ENCODE assay signal across 1 cellular context in genomic region chr19:44051654-44052402, GRCh38.
A peak's percentile ranks its signal among the peaks of the same experiment; 100 is the strongest.
TF ChIP-seq lines count a peak whose summit lies in the region.

Gene ZNF223 (plus strand): TSS chr19:44052036. CDS start chr19:44055177, 3,141 bp downstream.

TF ChIP-seq in HepG2, 621 proteins besides CTCF, POLR2A, EP300 and RAD21 (continued from another document):
- TF ChIP-seq, protein P1, sequence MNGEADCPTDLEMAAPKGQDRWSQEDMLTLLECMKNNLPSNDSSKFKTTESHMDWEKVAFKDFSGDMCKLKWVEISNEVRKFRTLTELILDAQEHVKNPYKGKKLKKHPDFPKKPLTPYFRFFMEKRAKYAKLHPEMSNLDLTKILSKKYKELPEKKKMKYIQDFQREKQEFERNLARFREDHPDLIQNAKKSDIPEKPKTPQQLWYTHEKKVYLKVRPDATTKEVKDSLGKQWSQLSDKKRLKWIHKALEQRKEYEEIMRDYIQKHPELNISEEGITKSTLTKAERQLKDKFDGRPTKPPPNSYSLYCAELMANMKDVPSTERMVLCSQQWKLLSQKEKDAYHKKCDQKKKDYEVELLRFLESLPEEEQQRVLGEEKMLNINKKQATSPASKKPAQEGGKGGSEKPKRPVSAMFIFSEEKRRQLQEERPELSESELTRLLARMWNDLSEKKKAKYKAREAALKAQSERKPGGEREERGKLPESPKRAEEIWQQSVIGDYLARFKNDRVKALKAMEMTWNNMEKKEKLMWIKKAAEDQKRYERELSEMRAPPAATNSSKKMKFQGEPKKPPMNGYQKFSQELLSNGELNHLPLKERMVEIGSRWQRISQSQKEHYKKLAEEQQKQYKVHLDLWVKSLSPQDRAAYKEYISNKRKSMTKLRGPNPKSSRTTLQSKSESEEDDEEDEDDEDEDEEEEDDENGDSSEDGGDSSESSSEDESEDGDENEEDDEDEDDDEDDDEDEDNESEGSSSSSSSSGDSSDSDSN (CRISPR knock-in tag; IDR thresholded peaks at IDR 0.05): no peak; the same call in 1 of the 2 replicates
- TF ChIP-seq ZNF501 (CRISPR knock-in tag; IDR thresholded peaks at IDR 0.05): peak; percentile 88
- TF ChIP-seq ZNF574 (CRISPR knock-in tag; IDR thresholded peaks at IDR 0.05): peak; percentile 95
- TF ChIP-seq ZNF280D (CRISPR knock-in tag; IDR thresholded peaks at IDR 0.05): no peak
- no peak; the same call in 1 of the 2 replicates for TF ChIP-seq ZNF331 (CRISPR knock-in tag; IDR thresholded peaks at IDR 0.05)
- no peak for TF ChIP-seq NR3C1 (CRISPR knock-in tag; IDR thresholded peaks at IDR 0.05)
- TF ChIP-seq ZNF136 (CRISPR knock-in tag; IDR thresholded peaks at IDR 0.05; ENCODE audit: low read depth): no peak
- TF ChIP-seq, protein P2, sequence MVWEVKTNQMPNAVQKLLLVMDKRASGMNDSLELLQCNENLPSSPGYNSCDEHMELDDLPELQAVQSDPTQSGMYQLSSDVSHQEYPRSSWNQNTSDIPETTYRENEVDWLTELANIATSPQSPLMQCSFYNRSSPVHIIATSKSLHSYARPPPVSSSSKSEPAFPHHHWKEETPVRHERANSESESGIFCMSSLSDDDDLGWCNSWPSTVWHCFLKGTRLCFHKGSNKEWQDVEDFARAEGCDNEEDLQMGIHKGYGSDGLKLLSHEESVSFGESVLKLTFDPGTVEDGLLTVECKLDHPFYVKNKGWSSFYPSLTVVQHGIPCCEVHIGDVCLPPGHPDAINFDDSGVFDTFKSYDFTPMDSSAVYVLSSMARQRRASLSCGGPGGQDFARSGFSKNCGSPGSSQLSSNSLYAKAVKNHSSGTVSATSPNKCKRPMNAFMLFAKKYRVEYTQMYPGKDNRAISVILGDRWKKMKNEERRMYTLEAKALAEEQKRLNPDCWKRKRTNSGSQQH (CRISPR knock-in tag; IDR thresholded peaks at IDR 0.05; ENCODE audit: low read depth): peak; percentile 52; the same call in 1 of the 2 replicates
- TF ChIP-seq TP53 (CRISPR knock-in tag; conservative IDR thresholded peaks at IDR 0.05): 0 out of 2 replicates have a peak, but pooled peaks have one; percentile 35
- TF ChIP-seq SRF (IDR thresholded peaks at IDR 0.05; ENCODE audit: low read depth, low read length): 0 out of 2 replicates have a peak, but pooled peaks have one; percentile 7
- TF ChIP-seq SAP130 (CRISPR knock-in tag; IDR thresholded peaks at IDR 0.05; ENCODE audit: low read depth): peak; percentile 84
- TF ChIP-seq ISX (CRISPR knock-in tag; conservative IDR thresholded peaks at IDR 0.05): 0 out of 2 replicates have a peak, but pooled peaks have one; percentile 36
- 0 out of 2 replicates have a peak, but pooled peaks have one; percentile 21 for TF ChIP-seq ZNF33B (CRISPR knock-in tag; IDR thresholded peaks at IDR 0.05)
- peak; percentile 82; the same call in 1 of the 2 replicates for TF ChIP-seq ELF4 (CRISPR knock-in tag; IDR thresholded peaks at IDR 0.05; ENCODE audit: borderline replicate concordance)
- TF ChIP-seq CREM (IDR thresholded peaks at IDR 0.05): peak; percentile 100
- TF ChIP-seq CREM (CRISPR knock-in tag; IDR thresholded peaks at IDR 0.05): no peak
- no peak for TF ChIP-seq FOSL2 (CRISPR knock-in tag; IDR thresholded peaks at IDR 0.05)
- no peak for TF ChIP-seq CBX1 (IDR thresholded peaks at IDR 0.05; ENCODE audit: low read depth)
- peak; percentile 29; the same call in 1 of the 2 replicates for TF ChIP-seq ZBTB33 (CRISPR knock-in tag; IDR thresholded peaks at IDR 0.05)
- TF ChIP-seq ZNF770 (CRISPR knock-in tag; IDR thresholded peaks at IDR 0.05): peak; percentile 54; the same call in 1 of the 2 replicates
- TF ChIP-seq, protein P3, sequence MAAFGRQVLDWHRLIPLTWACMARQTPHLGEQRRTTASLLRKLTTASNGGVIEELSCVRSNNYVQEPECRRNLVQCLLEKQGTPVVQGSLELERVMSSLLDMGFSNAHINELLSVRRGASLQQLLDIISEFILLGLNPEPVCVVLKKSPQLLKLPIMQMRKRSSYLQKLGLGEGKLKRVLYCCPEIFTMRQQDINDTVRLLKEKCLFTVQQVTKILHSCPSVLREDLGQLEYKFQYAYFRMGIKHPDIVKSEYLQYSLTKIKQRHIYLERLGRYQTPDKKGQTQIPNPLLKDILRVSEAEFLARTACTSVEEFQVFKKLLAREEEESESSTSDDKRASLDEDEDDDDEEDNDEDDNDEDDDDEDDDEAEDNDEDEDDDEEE (CRISPR knock-in tag; IDR thresholded peaks at IDR 0.05): 0 out of 2 replicates have a peak, but pooled peaks have one; percentile 54
- TF ChIP-seq EHMT2 (IDR thresholded peaks at IDR 0.05; ENCODE audit: borderline replicate concordance, low read depth, low read length): 0 out of 2 replicates have a peak, but pooled peaks have one; percentile 50
- TF ChIP-seq, protein P4, sequence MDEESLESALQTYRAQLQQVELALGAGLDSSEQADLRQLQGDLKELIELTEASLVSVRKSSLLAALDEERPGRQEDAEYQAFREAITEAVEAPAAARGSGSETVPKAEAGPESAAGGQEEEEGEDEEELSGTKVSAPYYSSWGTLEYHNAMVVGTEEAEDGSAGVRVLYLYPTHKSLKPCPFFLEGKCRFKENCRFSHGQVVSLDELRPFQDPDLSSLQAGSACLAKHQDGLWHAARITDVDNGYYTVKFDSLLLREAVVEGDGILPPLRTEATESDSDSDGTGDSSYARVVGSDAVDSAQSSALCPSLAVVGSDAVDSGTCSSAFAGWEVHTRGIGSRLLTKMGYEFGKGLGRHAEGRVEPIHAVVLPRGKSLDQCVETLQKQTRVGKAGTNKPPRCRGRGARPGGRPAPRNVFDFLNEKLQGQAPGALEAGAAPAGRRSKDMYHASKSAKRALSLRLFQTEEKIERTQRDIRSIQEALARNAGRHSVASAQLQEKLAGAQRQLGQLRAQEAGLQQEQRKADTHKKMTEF (CRISPR knock-in tag; IDR thresholded peaks at IDR 0.05): peak; percentile 65
- TF ChIP-seq NCOR1 (IDR thresholded peaks at IDR 0.05; ENCODE audit: borderline replicate concordance, low read length): peak; percentile 71; the same call in 1 of the 2 replicates
